Comparison of ENCODE assay signal across 1 cellular context in genomic region chr21:38849776-38850175, GRCh38.
TF ChIP-seq lines count a peak whose summit lies in the region.

No MANE protein-coding gene starts in this region.

TF ChIP-seq in HepG2, 621 proteins besides CTCF, POLR2A, EP300 and RAD21 (continued from another document and continues in another):
- TF ChIP-seq JARID2 (CRISPR knock-in tag; IDR thresholded peaks at IDR 0.05; ENCODE audit: insufficient replicate concordance) (no peak), NAIF1 (CRISPR knock-in tag; IDR thresholded peaks at IDR 0.05; ENCODE audit: borderline replicate concordance) (no peak), ZNF234 (CRISPR knock-in tag; conservative IDR thresholded peaks at IDR 0.05) (no peak), MAF1 (CRISPR knock-in tag; IDR thresholded peaks at IDR 0.05; ENCODE audit: borderline replicate concordance) (no peak), HMGXB3 (CRISPR knock-in tag; IDR thresholded peaks at IDR 0.05; ENCODE audit: borderline replicate concordance) (no peak), ATF2 (CRISPR knock-in tag; IDR thresholded peaks at IDR 0.05) (no peak), FOXA3 (CRISPR knock-in tag; IDR thresholded peaks at IDR 0.05) (peak; percentile 52; the same call in 1 of the 2 replicates), MNT (IDR thresholded peaks at IDR 0.05) (no peak), RCOR2 (CRISPR knock-in tag; IDR thresholded peaks at IDR 0.05) (no peak), HHEX (CRISPR knock-in tag; IDR thresholded peaks at IDR 0.05) (peak; percentile 80), BRF2 (CRISPR knock-in tag; IDR thresholded peaks at IDR 0.05) (no peak), CBFB (CRISPR knock-in tag; IDR thresholded peaks at IDR 0.05) (no peak), DR1 (CRISPR knock-in tag; IDR thresholded peaks at IDR 0.05) (no peak), ZNF501 (CRISPR knock-in tag; IDR thresholded peaks at IDR 0.05) (peak; percentile 25; the same call in 1 of the 2 replicates), JUN (CRISPR knock-in tag; IDR thresholded peaks at IDR 0.05) (no peak), RFXAP (CRISPR knock-in tag; IDR thresholded peaks at IDR 0.05; ENCODE audit: borderline replicate concordance) (no peak), ZSCAN30 (CRISPR knock-in tag; IDR thresholded peaks at IDR 0.05) (no peak), PCBP2 (optimal IDR thresholded peaks at IDR 0.05; ENCODE audit: low read depth, low read length, poor library complexity, severe bottlenecking) (no peak), JUNB (CRISPR knock-in tag; IDR thresholded peaks at IDR 0.05; ENCODE audit: borderline replicate concordance) (no peak), CSRNP2 (CRISPR knock-in tag; conservative IDR thresholded peaks at IDR 0.05; ENCODE audit: low read depth) (no peak), SIX1 (CRISPR knock-in tag; IDR thresholded peaks at IDR 0.05; ENCODE audit: borderline replicate concordance) (no peak), JUND (CRISPR knock-in tag; IDR thresholded peaks at IDR 0.05) (no peak), ZBTB2 (CRISPR knock-in tag; IDR thresholded peaks at IDR 0.05; ENCODE audit: low read depth) (no peak), HNF4A (CRISPR knock-in tag; IDR thresholded peaks at IDR 0.05) (peak; percentile 34), ZNF407 (CRISPR knock-in tag; IDR thresholded peaks at IDR 0.05; ENCODE audit: not compliant biosample characterization) (no peak), GTF2F1 (IDR thresholded peaks at IDR 0.05; ENCODE audit: low read length) (no peak), ZNF674 (CRISPR knock-in tag; IDR thresholded peaks at IDR 0.05; ENCODE audit: low read depth) (no peak), NFE2L2 (IDR thresholded peaks at IDR 0.05; ENCODE audit: low read length) (no peak), PLRG1 (conservative IDR thresholded peaks at IDR 0.05) (no peak), HOXA7 (CRISPR knock-in tag; IDR thresholded peaks at IDR 0.05) (no peak), ZNF431 (CRISPR knock-in tag; IDR thresholded peaks at IDR 0.05; ENCODE audit: borderline replicate concordance, low read depth) (no peak), HDAC2 (CRISPR knock-in tag; IDR thresholded peaks at IDR 0.05) (no peak), NR2F2 (IDR thresholded peaks at IDR 0.05; ENCODE audit: borderline replicate concordance, low read depth) (peak; percentile 59), SKIL (CRISPR knock-in tag; IDR thresholded peaks at IDR 0.05; ENCODE audit: borderline replicate concordance) (no peak), ZNF33B (CRISPR knock-in tag; IDR thresholded peaks at IDR 0.05) (no peak), ELF1 (CRISPR knock-in tag; IDR thresholded peaks at IDR 0.05) (no peak), THAP8 (CRISPR knock-in tag; IDR thresholded peaks at IDR 0.05; ENCODE audit: borderline replicate concordance) (no peak), PHF20 (CRISPR knock-in tag; IDR thresholded peaks at IDR 0.05) (no peak), GATA4 (IDR thresholded peaks at IDR 0.05; ENCODE audit: borderline replicate concordance, low read depth) (0 out of 2 replicates have a peak, but pooled peaks have one; percentile 25)
